1 cellular context compared by ENCODE assay signal in the genomic region with DNA sequence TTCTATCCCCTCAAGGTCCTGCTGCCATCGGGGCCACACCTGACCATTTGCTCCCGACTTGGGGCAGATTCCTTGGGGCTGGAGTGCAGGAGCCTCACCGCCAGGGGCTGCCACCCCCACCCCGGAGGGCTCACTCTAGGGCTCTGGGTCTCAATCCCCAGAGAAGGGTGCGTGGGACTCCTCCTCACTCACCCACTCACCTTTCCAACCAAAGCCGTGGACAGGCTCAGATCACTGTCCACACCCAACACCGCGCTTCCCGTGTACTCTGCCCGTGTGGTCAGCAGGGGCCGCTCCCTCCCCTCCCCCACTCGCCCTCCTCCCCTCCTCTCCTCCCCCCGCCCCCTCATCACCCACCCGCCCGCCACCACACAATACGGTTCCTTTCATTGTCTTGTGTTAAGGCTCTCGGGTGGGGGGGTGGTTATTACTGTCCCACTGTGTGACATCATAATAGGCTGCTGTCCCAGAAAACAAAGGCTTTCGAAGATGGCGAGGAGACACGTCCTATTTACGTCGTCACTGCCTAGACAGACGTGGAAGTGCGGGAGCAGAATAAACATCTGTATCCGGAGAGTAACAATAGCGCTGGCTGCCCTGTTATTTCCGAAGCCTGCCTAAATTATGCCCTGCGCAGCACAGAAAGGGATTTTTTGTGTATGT.
A peak's percentile ranks its signal among the peaks of the same experiment; 100 is the strongest.
TF ChIP-seq lines count a peak whose summit lies in the region.

No MANE protein-coding gene starts in this region.

TF ChIP-seq in GM23338, 12 proteins besides CTCF, POLR2A, EP300 and RAD21:
- no peak for TF ChIP-seq STAT1 (IDR thresholded peaks at IDR 0.05; ENCODE audit: unreplicated experiment)
- TF ChIP-seq CREB1 (CRISPR knock-in tag; IDR thresholded peaks at IDR 0.05; ENCODE audit: low read depth): peak; percentile 29; the same call in 1 of the 2 replicates
- TF ChIP-seq POLR2AphosphoS5 (IDR thresholded peaks at IDR 0.05; ENCODE audit: low read depth): no peak
- no peak for TF ChIP-seq NANOG (IDR thresholded peaks at IDR 0.05; ENCODE audit: borderline replicate concordance)
